In the genomic region with DNA sequence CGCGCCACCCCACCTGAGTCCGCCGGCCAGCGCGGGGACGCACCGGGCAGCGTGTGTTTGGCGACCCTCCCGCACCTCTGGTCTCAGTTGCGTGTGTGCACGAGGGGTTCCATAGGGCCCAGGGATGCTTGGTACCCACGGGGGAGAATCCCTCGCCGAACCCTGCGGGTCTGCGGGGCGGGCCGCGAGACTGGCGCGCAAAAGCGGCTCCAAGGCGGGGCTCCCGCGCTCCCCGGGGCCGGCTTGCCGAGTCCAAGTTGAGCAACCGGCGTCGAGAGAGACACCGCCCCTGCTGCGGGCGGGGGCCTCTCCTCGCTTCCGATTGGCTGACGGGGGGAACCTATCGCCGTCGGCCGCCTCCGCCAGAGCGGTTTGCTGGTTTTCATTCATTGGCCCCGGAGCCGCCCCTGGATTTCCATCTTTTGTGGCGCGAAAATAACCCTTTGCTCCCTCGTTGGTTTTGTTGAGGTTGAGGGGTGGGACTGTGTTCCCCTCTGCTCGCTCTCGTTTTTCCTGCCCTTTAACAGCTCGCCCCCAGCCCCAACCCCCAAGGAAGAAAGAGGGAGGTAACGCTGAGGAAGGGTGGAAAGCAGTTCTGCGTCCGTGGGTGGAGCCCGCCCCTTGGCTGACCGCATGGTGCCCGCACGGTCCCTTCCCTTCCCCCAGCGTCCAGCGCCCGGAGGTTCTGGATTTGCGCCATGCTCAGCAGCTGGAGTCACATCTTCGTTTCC, we compare ENCODE assay signal across 8 cellular contexts. TPM values are rescaled to one million over a fixed set of nuclear protein-coding genes. Genes with fewer than 3 reads are reported as not detected.
A peak's percentile ranks its signal among the peaks of the same experiment; 100 is the strongest.
DNase-seq lines count a peak whose midpoint lies in the region; ATAC-seq, FAIRE-seq and TF ChIP-seq lines count a peak whose summit lies in the region.

No MANE protein-coding gene starts in this region.

- peak overlapping the region; percentile 76 for H3K27ac Mint-ChIP-seq in activated CD4-positive, alpha-beta T cell treated with anti-CD3 and anti-CD28 coated beads, Interleukin-2, amount 10 ng/mL, durations not matched to agents 7 days and 5 days
- peak overlapping the region; percentile 89 to 99 (median 95) for H3K27ac Mint-ChIP-seq in nephron

- no peaks in the 10 kb centered on the region for H3K9me3 Mint-ChIP-seq in activated CD4-positive, alpha-beta T cell treated with anti-CD3 and anti-CD28 coated beads, Interleukin-2, amount 10 ng/mL, durations not matched to agents 7 days and 5 days
- no peaks in the 10 kb centered on the region for H3K9me3 Mint-ChIP-seq in nephron

- H3K36me3 ChIP-seq in esophagus muscularis mucosa = no peaks in the 10 kb centered on the region
- no peaks in the 10 kb centered on the region for H3K36me3 ChIP-seq in aorta (ENCODE audit: control insufficient read depth in 1 of 2, insufficient read depth in 2 of 2, low read length in 1 of 2)

- H3K9me3 ChIP-seq in esophagus muscularis mucosa = no peaks in the 10 kb centered on the region
- no peaks in the 10 kb centered on the region for H3K9me3 ChIP-seq in aorta (ENCODE audit: control insufficient read depth, low read length)

- TF ChIP-seq CTCF in D721Med (IDR thresholded peaks at IDR 0.05; ENCODE audit: insufficient read depth, missing control alignments) (no peak), esophagus muscularis mucosa (IDR thresholded peaks at IDR 0.05) (no peak), nephron (IDR thresholded peaks at IDR 0.05; ENCODE audit: unreplicated experiment in 3 of 3) (no peak)

- TF ChIP-seq EP300 in esophagus muscularis mucosa (IDR thresholded peaks at IDR 0.05) = no peak

- H3K4me1 ChIP-seq in esophagus muscularis mucosa = peaks cover 33 to 37% (median 37%) of the 10 kb centered on the region in 4 donors
- no peaks in the 10 kb centered on the region for H3K4me1 ChIP-seq in aorta (ENCODE audit: control insufficient read depth in 1 of 2, insufficient read depth in 2 of 2, low read length in 2 of 2)

- H3K4me1 Mint-ChIP-seq in activated CD4-positive, alpha-beta T cell treated with anti-CD3 and anti-CD28 coated beads, Interleukin-2, amount 10 ng/mL, durations not matched to agents 7 days and 5 days = peaks cover 32% of the 10 kb centered on the region
- H3K4me1 Mint-ChIP-seq in nephron = peaks cover 25% of the 10 kb centered on the region

- H3K27ac ChIP-seq in esophagus muscularis mucosa (replicated peaks in 1 of 4) (no peak overlapping the region), aorta (ENCODE audit: low read depth in 1 of 2, low read length in 2 of 2) (no peak overlapping the region)

- TF ChIP-seq POLR2A in esophagus muscularis mucosa (IDR thresholded peaks at IDR 0.05; ENCODE audit: low read depth) = no peak

- WGBS in esophagus muscularis mucosa = 5% methylated on average over 31 of the region's 65 CpGs
- WGBS in aorta, 2 donors = 3% methylated on average over 64 to 65 of the region's 65 CpGs

- peaks cover 71% of the 10 kb centered on the region for H3K27me3 Mint-ChIP-seq in activated CD4-positive, alpha-beta T cell treated with anti-CD3 and anti-CD28 coated beads, Interleukin-2, amount 10 ng/mL, durations not matched to agents 7 days and 5 days
- peaks cover 8% of the 10 kb centered on the region for H3K27me3 Mint-ChIP-seq in nephron (ENCODE audit: low read depth)

- ATAC-seq in GM19438 (IDR thresholded peaks at IDR 0.05; ENCODE audit: low read depth, unreplicated experiment) (peak; percentile 74), HG03442 (IDR thresholded peaks at IDR 0.05; ENCODE audit: unreplicated experiment) (peak; percentile 74), aorta (ENCODE audit: low FRiP score) (peak; percentile 67)

- peak overlapping the region; percentile 29 to 53 (median 34) for H3K4me3 ChIP-seq in esophagus muscularis mucosa
- H3K4me3 ChIP-seq in aorta (ENCODE audit: low read length in 2 of 2) = no peak overlapping the region

- H3K27me3 ChIP-seq in esophagus muscularis mucosa (peaks cover 20 to 100% (median 88%) of the 10 kb centered on the region in 4 donors), aorta (ENCODE audit: control insufficient read depth in 1 of 2, insufficient read depth in 2 of 2, low read length in 1 of 2) (peaks cover 0 to 2% of the 10 kb centered on the region in 2 donors)

- H3K4me3 Mint-ChIP-seq in activated CD4-positive, alpha-beta T cell treated with anti-CD3 and anti-CD28 coated beads, Interleukin-2, amount 10 ng/mL, durations not matched to agents 7 days and 5 days = peak overlapping the region; percentile 74
- H3K4me3 Mint-ChIP-seq in nephron = peak overlapping the region; percentile 93 to 97 (median 94)

- CTCF ChIA-PET in activated CD4-positive, alpha-beta T cell treated with anti-CD3 and anti-CD28 coated beads, Interleukin-2, amount 10 ng/mL, durations not matched to agents 7 days and 5 days (lab: Charles Lee) = interaction anchor here (2.0 kb wide), 1 partner anchor 16 kb away, joined by 6 read pairs; no protein-coding TSS in a partner anchor

- peaks cover 5% of the 10 kb centered on the region for H3K36me3 Mint-ChIP-seq in activated CD4-positive, alpha-beta T cell treated with anti-CD3 and anti-CD28 coated beads, Interleukin-2, amount 10 ng/mL, durations not matched to agents 7 days and 5 days (ENCODE audit: low read depth)
- H3K36me3 Mint-ChIP-seq in nephron (ENCODE audit: low read depth) = no peaks in the 10 kb centered on the region

- peak; percentile 72 for DNase-seq in D721Med (ENCODE audit: insufficient read length, low spot score)
- peak; percentile 99 for DNase-seq in NCI-H446 treated with DMSO at 0.1 percent for 48 hours (lab: John Stamatoyannopoulos, UW)
- peak; percentile 87 for DNase-seq in activated CD4-positive, alpha-beta T cell treated with anti-CD3 and anti-CD28 coated beads, Interleukin-2, amount 10 ng/mL, durations not matched to agents 7 days and 5 days
- peak; percentile 91 for DNase-seq in esophagus muscularis mucosa (ENCODE audit: extremely low spot score)
- DNase-seq in aorta = peak; percentile 84 to 87

- FAIRE-seq in D721Med (lab: Jason Lieb, UNC) = no peak

- intact Hi-C loops in esophagus muscularis mucosa (cut with DNase I) (no loop called here), aorta (cut with DNase I) (no loop called here)

- POLR2A ChIA-PET in activated CD4-positive, alpha-beta T cell treated with anti-CD3 and anti-CD28 coated beads, Interleukin-2, amount 10 ng/mL, durations not matched to agents 7 days and 5 days (lab: Charles Lee) = no interaction called here

RNA-seq across cellular contexts. Expression of a gene that starts 4.0 kb away (rescaled TPM):
- 1 to 10 TPM in 1 of 2 experiments, under 1 TPM in 1; 0.50 to 1.2 TPM for total RNA-seq in activated CD4-positive, alpha-beta T cell treated with anti-CD3 and anti-CD28 coated beads, Interleukin-2, amount 10 ng/mL, durations not matched to agents 7 days and 5 days
- total RNA-seq in esophagus muscularis mucosa (1 to 10 TPM in 1 of 4 donors, under 1 TPM in 1, not detected in 2; 0.45 to 1.7 TPM), aorta (1 to 10 TPM in 1 of 2 donors, under 1 TPM in 1; 0.71 to 1.6 TPM)
- polyA plus RNA-seq in aorta = under 1 TPM in 1 of 2 donors, not detected in 1; 0.08 TPM

RNA-seq across cellular contexts. Expression of a gene that starts 57.5 kb away (rescaled TPM):
- 100 to 1,000 TPM; 109 to 143 TPM for total RNA-seq in activated CD4-positive, alpha-beta T cell treated with anti-CD3 and anti-CD28 coated beads, Interleukin-2, amount 10 ng/mL, durations not matched to agents 7 days and 5 days
- 10 to 100 TPM; 16.7 to 35.3 (median 28.7) TPM for total RNA-seq in esophagus muscularis mucosa
- total RNA-seq in aorta = 10 to 100 TPM; 74.9 to 98.7 TPM
- polyA plus RNA-seq in aorta = 10 to 100 TPM; 36.3 to 56.6 TPM

Comparison
In these comparisons a context has a peak if more than half of its experiments do, and no peak if none do; other contexts are left out.
1. H3K4me3 ChIP-seq: peak in esophagus muscularis mucosa (4 of 4); none in aorta (0 of 2).
2. Peak in every context shown above with its lines, with median percentiles within 50 percentile points of each other: DNase-seq and ATAC-seq.